In genomic region chr6:28817808-28818145, GRCh38 we compare ENCODE assay signal across 2 cellular contexts.
A peak's percentile ranks its signal among the peaks of the same experiment; 100 is the strongest.
TF ChIP-seq lines count a peak whose summit lies in the region.

No MANE protein-coding gene starts in this region.

TF ChIP-seq in GM23338, 12 proteins besides CTCF, POLR2A, EP300 and RAD21 (continued from another document):
- TF ChIP-seq REST (IDR thresholded peaks at IDR 0.05; ENCODE audit: unreplicated experiment) = no peak
TF ChIP-seq in GM23338: peak in this region for 0.

TF ChIP-seq in K562, 482 proteins besides CTCF, POLR2A, EP300 and RAD21 (continued from another document):
- no peak for TF ChIP-seq ZNF511 (CRISPR knock-in tag; IDR thresholded peaks at IDR 0.05)
- TF ChIP-seq CBX1 (IDR thresholded peaks at IDR 0.05; ENCODE audit: low read depth) = no peak
- no peak for TF ChIP-seq ZNF655 (CRISPR knock-in tag; IDR thresholded peaks at IDR 0.05)
- peak in 1 of 2 experiments; percentile 16 for TF ChIP-seq E2F6 (IDR thresholded peaks at IDR 0.05; ENCODE audit: borderline replicate concordance in 1 of 2, extremely low read depth in 1 of 2, insufficient read depth in 1 of 2, insufficient read length in 1 of 2, low read depth in 1 of 2, low read length in 1 of 2, poor library complexity in 1 of 2, severe bottlenecking in 1 of 2)
- no peak for TF ChIP-seq NCOA1 (IDR thresholded peaks at IDR 0.05; ENCODE audit: low read depth)
- no peak for TF ChIP-seq SMAD1 (IDR thresholded peaks at IDR 0.05; ENCODE audit: low read depth, low read length, partially characterized antibody)
- TF ChIP-seq SNIP1 (IDR thresholded peaks at IDR 0.05; ENCODE audit: low read depth) = peak; percentile 57; the same call in 1 of the 2 replicates
- TF ChIP-seq HDAC1 (IDR thresholded peaks at IDR 0.05) = 0 out of 4 replicates have a peak, but pooled peaks of 1 of the 2 experiments have one; percentile 31
- TF ChIP-seq HMG20A (CRISPR knock-in tag; conservative IDR thresholded peaks at IDR 0.05) = no peak
- TF ChIP-seq NFATC3 (IDR thresholded peaks at IDR 0.05) = peak; percentile 82; the same call in 1 of the 2 replicates
- TF ChIP-seq UBTF (IDR thresholded peaks at IDR 0.05; ENCODE audit: borderline replicate concordance in 1 of 2, low read depth in 2 of 2, low read length in 2 of 2) = 0 out of 4 replicates have a peak, but pooled peaks of 1 of the 2 experiments have one; percentile 35
- TF ChIP-seq CHD4 (IDR thresholded peaks at IDR 0.05; ENCODE audit: insufficient read depth, insufficient replicate concordance, low read depth, low read length, poor library complexity, severe bottlenecking) = no peak
- TF ChIP-seq GATAD2A (IDR thresholded peaks at IDR 0.05) = peak; percentile 8; the same call in 1 of the 2 replicates
- TF ChIP-seq BACH1 (tag; IDR thresholded peaks at IDR 0.05) = no peak
- TF ChIP-seq TAL1 (IDR thresholded peaks at IDR 0.05) = no peak
- TF ChIP-seq TFAM (CRISPR knock-in tag; conservative IDR thresholded peaks at IDR 0.05) = no peak
- TF ChIP-seq FOXK2 (conservative IDR thresholded peaks at IDR 0.05 in 1 of 2, IDR thresholded peaks at IDR 0.05 in 1 of 2; ENCODE audit: low read depth in 2 of 2) = peak in 1 of 2 experiments; percentile 51; a peak in 1 of 4 replicates
- no peak for TF ChIP-seq E2F3 (CRISPR knock-in tag; IDR thresholded peaks at IDR 0.05)
- TF ChIP-seq ZBTB8A (IDR thresholded peaks at IDR 0.05; ENCODE audit: partially characterized antibody) = no peak
